In genomic region chr1:23480187-23481025, GRCh38 we compare ENCODE assay signal across 2 cellular contexts.
TF ChIP-seq lines count a peak whose summit lies in the region.

No MANE protein-coding gene starts in this region.

TF ChIP-seq in GM23338, 12 proteins besides CTCF, POLR2A, EP300 and RAD21:
- TF ChIP-seq ZNF114 (CRISPR knock-in tag; IDR thresholded peaks at IDR 0.05) (no peak), ETS1 (IDR thresholded peaks at IDR 0.05) (no peak), ZNF462 (CRISPR knock-in tag; IDR thresholded peaks at IDR 0.05) (no peak), EZH2phosphoT487 (IDR thresholded peaks at IDR 0.05; ENCODE audit: unreplicated experiment) (no peak), POLR2AphosphoS5 (IDR thresholded peaks at IDR 0.05; ENCODE audit: low read depth) (no peak), REST (IDR thresholded peaks at IDR 0.05; ENCODE audit: unreplicated experiment) (no peak), NANOG (IDR thresholded peaks at IDR 0.05; ENCODE audit: borderline replicate concordance) (no peak), JUNB (IDR thresholded peaks at IDR 0.05; ENCODE audit: unreplicated experiment) (no peak), STAT1 (IDR thresholded peaks at IDR 0.05; ENCODE audit: unreplicated experiment) (no peak), EZH2 (IDR thresholded peaks at IDR 0.05; ENCODE audit: low read depth, unreplicated experiment) (no peak), ZNF331 (CRISPR knock-in tag; IDR thresholded peaks at IDR 0.05; ENCODE audit: low read depth) (no peak), CREB1 (CRISPR knock-in tag; IDR thresholded peaks at IDR 0.05; ENCODE audit: low read depth) (no peak)

TF ChIP-seq in HepG2, 621 proteins besides CTCF, POLR2A, EP300 and RAD21:
- TF ChIP-seq NFAT5 (CRISPR knock-in tag; IDR thresholded peaks at IDR 0.05): no peak
- no peak for TF ChIP-seq SUZ12 (IDR thresholded peaks at IDR 0.05; ENCODE audit: low read depth, low read length)
- TF ChIP-seq ZNF790 (CRISPR knock-in tag; IDR thresholded peaks at IDR 0.05; ENCODE audit: borderline replicate concordance): no peak
- no peak for TF ChIP-seq ZNF142 (CRISPR knock-in tag; IDR thresholded peaks at IDR 0.05)
- no peak for TF ChIP-seq FOXJ3 (CRISPR knock-in tag; IDR thresholded peaks at IDR 0.05; ENCODE audit: borderline replicate concordance)
- no peak for TF ChIP-seq ZNF674 (CRISPR knock-in tag; IDR thresholded peaks at IDR 0.05; ENCODE audit: low read depth)
- TF ChIP-seq NONO (IDR thresholded peaks at IDR 0.05): no peak
- TF ChIP-seq NONO (CRISPR knock-in tag; conservative IDR thresholded peaks at IDR 0.05): 0 out of 2 replicates have a peak, but pooled peaks have one; percentile 23
